ENCODE assay signal across 13 cellular contexts in the genomic region with DNA sequence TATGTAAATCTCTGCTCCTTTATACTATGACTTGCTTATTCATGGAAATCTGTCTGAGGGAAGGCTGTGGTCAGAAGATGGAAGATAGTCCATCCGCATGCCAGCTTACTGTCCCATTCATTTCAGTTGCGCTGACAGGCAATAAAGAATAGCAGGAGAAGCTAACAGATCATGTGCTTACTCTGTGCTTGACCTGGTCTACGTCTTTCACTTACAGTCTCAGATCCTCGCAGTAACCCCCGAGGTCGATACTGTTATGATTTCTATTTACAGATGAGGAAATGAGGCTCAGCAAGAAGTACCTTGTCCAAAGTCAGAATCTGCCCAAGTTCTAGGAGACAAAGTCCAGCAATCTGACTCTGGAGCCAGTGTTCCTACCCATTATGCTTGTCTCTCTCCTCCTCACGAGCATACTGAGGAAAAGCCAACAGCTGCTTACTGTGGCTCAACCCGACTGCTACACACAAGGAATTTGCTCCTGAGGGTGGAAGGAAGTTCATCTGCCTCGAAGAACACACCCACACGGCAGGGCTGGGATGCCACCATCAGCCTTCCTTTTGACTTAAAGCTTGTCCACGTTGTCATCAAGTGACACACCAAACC.
A peak's percentile ranks its signal among the peaks of the same experiment; 100 is the strongest.
DNase-seq lines count a peak whose midpoint lies in the region; ATAC-seq and TF ChIP-seq lines count a peak whose summit lies in the region.
"Had no signal": no experiment of that assay in that cellular context is flagged by ENCODE, and none has a peak within 500 bp of the region (broad histone marks: within the 10 kb centered on the region; RNA-seq: fewer than 3 reads in every experiment).

No MANE protein-coding gene starts in this region.

- POLR2A ChIA-PET in SK-N-SH (lab: Yijun Ruan, JAX), result no interaction called here

- intact Hi-C loops in left lung (cut with DNase I), result no loop called here
- intact Hi-C loops in aorta (cut with DNase I), result no loop called here

- no peak overlapping the region for H3K4me2 ChIP-seq in SK-N-SH

- H3K4me1 ChIP-seq in SK-N-SH (ENCODE audit: control insufficient read depth in 1 of 2, insufficient read depth in 2 of 2, low read depth in 1 of 2, low read length in 1 of 2) (peaks cover 0 to 3% of the 10 kb centered on the region in 2 experiments; a peak in 1 of 4 replicates), left lung (no peaks in the 10 kb centered on the region), aorta (ENCODE audit: control insufficient read depth in 1 of 2, insufficient read depth in 2 of 2, low read length in 2 of 2) (no peaks in the 10 kb centered on the region)
- H3K4me1 ChIP-seq: psoas muscle had no signal

- DNase-seq in SK-N-SH (no peak), brain microvascular endothelial cell (peak; percentile 35), left lung (no peak), aorta (no peak), SIG-M5 treated with dmso at 0.1 percent for 504 hours (lab: John Stamatoyannopoulos, UW; ENCODE audit: unreplicated experiment) (no peak), erythroblast (lab: John Stamatoyannopoulos, UW) (no peak)
- DNase-seq: 8988T, head of caudate nucleus, mesendoderm, NCI-H146, psoas muscle had no signal

- no peaks in the 10 kb centered on the region for H4K20me1 ChIP-seq in SK-N-SH (ENCODE audit: insufficient read depth)

- CTCF ChIA-PET in SK-N-SH (lab: Yijun Ruan, JAX), result no interaction called here

- TF ChIP-seq CTCF in SK-N-SH (IDR thresholded peaks at IDR 0.05) (no peak), brain microvascular endothelial cell (IDR thresholded peaks at IDR 0.05; ENCODE audit: low read depth, low read length, missing control alignments) (no peak), left lung (IDR thresholded peaks at IDR 0.05) (no peak)

- no peak for TF ChIP-seq POLR2A in erythroblast (IDR thresholded peaks at IDR 0.05; ENCODE audit: low read length)

- H3K79me2 ChIP-seq in SK-N-SH (ENCODE audit: insufficient read depth), result no peaks in the 10 kb centered on the region

- ATAC-seq in SK-N-SH treated with all-trans-retinoic acid at 6 μM for 48 hours (peak; percentile 25; the same call in 1 of the 3 replicates), left lung (peak; percentile 32), aorta (ENCODE audit: low FRiP score) (peak; percentile 73), HG03571 (IDR thresholded peaks at IDR 0.05; ENCODE audit: unreplicated experiment) (no peak)

- H3K27me3 ChIP-seq in SK-N-SH (ENCODE audit: insufficient read depth), result no peaks in the 10 kb centered on the region
- no peaks in the 10 kb centered on the region for H3K27me3 ChIP-seq in brain microvascular endothelial cell (replicated peaks)
- no peaks in the 10 kb centered on the region for H3K27me3 ChIP-seq in left lung
- no peaks in the 10 kb centered on the region for H3K27me3 ChIP-seq in aorta (ENCODE audit: control insufficient read depth in 1 of 2, insufficient read depth in 2 of 2, low read length in 1 of 2)

- H3K9ac ChIP-seq in SK-N-SH, result no peak overlapping the region

- H2AFZ ChIP-seq in SK-N-SH (ENCODE audit: low read depth), result no peak overlapping the region

- in situ Hi-C loops in brain microvascular endothelial cell (cut with HindIII; ENCODE audit: low pct_ligation_motif_present, low sequenced_read_pairs), result no loop called here

- no peak for TF ChIP-seq EP300 in SK-N-SH (IDR thresholded peaks at IDR 0.05; ENCODE audit: borderline replicate concordance in 1 of 2, low read depth in 1 of 2, low read length in 1 of 2)

- H3K9me3 ChIP-seq in SK-N-SH (no peaks in the 10 kb centered on the region), left lung (no peaks in the 10 kb centered on the region), aorta (ENCODE audit: control insufficient read depth, low read length) (no peaks in the 10 kb centered on the region)
- H3K9me3 ChIP-seq: psoas muscle had no signal

- H3K36me3 ChIP-seq in SK-N-SH (replicated peaks in 1 of 2; ENCODE audit: control insufficient read depth in 1 of 2, insufficient read depth in 2 of 2, low read length in 1 of 2), result no peaks in the 10 kb centered on the region
- no peaks in the 10 kb centered on the region for H3K36me3 ChIP-seq in brain microvascular endothelial cell (replicated peaks)
- H3K36me3 ChIP-seq in left lung, result no peaks in the 10 kb centered on the region
- no peaks in the 10 kb centered on the region for H3K36me3 ChIP-seq in aorta (ENCODE audit: control insufficient read depth in 1 of 2, insufficient read depth in 2 of 2, low read length in 1 of 2)

- H3K9me2 ChIP-seq in SK-N-SH, result no peaks in the 10 kb centered on the region

- no peak for TF ChIP-seq RAD21 in SK-N-SH (IDR thresholded peaks at IDR 0.05; ENCODE audit: low read length)

- WGBS in SK-N-SH (ENCODE audit: low lambda C conversion rate), result 71% methylated on average over 11 of the region's 11 CpGs
- WGBS in aorta, 2 donors, result 34 to 37% methylated on average over 11 of the region's 11 CpGs

- peaks cover 5% of the 10 kb centered on the region for H3F3A ChIP-seq in SK-N-SH (replicated peaks; ENCODE audit: insufficient read depth)

- no peak overlapping the region for H3K4me3 ChIP-seq in SK-N-SH (ENCODE audit: low read depth in 2 of 2, low read length in 1 of 2)
- no peak overlapping the region for H3K4me3 ChIP-seq in brain microvascular endothelial cell (ENCODE audit: low read depth, low read length)
- no peak overlapping the region for H3K4me3 ChIP-seq in left lung
- no peak overlapping the region for H3K4me3 ChIP-seq in aorta (ENCODE audit: low read length in 2 of 2)
- H3K4me3 ChIP-seq: psoas muscle had no signal

- H3K27ac ChIP-seq in SK-N-SH (ENCODE audit: low read depth in 2 of 2, low read length in 1 of 2), result no peak overlapping the region
- no peak overlapping the region for H3K27ac ChIP-seq in brain microvascular endothelial cell
- H3K27ac ChIP-seq in left lung, result no peak overlapping the region
- no peak overlapping the region for H3K27ac ChIP-seq in aorta (ENCODE audit: low read depth in 1 of 2, low read length in 2 of 2)
- H3K27ac ChIP-seq: psoas muscle had no signal

TF ChIP-seq in SK-N-SH treated with all-trans-retinoic acid at 6 μM for 48 hours, 23 proteins besides CTCF, POLR2A, EP300 and RAD21 (continues in another document):
- TF ChIP-seq TOX (CRISPR knock-in tag; IDR thresholded peaks at IDR 0.05; ENCODE audit: borderline replicate concordance), result no peak
- no peak for TF ChIP-seq ARNTL (CRISPR knock-in tag; IDR thresholded peaks at IDR 0.05; ENCODE audit: borderline replicate concordance, low read depth)
- TF ChIP-seq OSR1 (CRISPR knock-in tag; IDR thresholded peaks at IDR 0.05), result no peak
- no peak for TF ChIP-seq RARB (CRISPR knock-in tag; IDR thresholded peaks at IDR 0.05)
- no peak for TF ChIP-seq ZNF70 (CRISPR knock-in tag; IDR thresholded peaks at IDR 0.05)
- TF ChIP-seq ZC3H10 (CRISPR knock-in tag; IDR thresholded peaks at IDR 0.05), result no peak
- no peak for TF ChIP-seq GLIS3 (CRISPR knock-in tag; IDR thresholded peaks at IDR 0.05)
- TF ChIP-seq PPARA (CRISPR knock-in tag; IDR thresholded peaks at IDR 0.05; ENCODE audit: borderline replicate concordance), result no peak
- TF ChIP-seq BACH2 (CRISPR knock-in tag; IDR thresholded peaks at IDR 0.05; ENCODE audit: borderline replicate concordance), result no peak

TF ChIP-seq in SK-N-SH, 30 proteins besides CTCF, POLR2A, EP300 and RAD21 (continues in another document):
- TF ChIP-seq POLR2AphosphoS5 (IDR thresholded peaks at IDR 0.05; ENCODE audit: low read depth, low read length) (no peak), ELF1 (IDR thresholded peaks at IDR 0.05) (no peak), SMC3 (IDR thresholded peaks at IDR 0.05; ENCODE audit: low read depth, low read length) (no peak), NRF1 (IDR thresholded peaks at IDR 0.05; ENCODE audit: low read depth, low read length) (no peak), NFIC (IDR thresholded peaks at IDR 0.05; ENCODE audit: borderline replicate concordance) (no peak), FOXM1 (IDR thresholded peaks at IDR 0.05; ENCODE audit: low read depth) (no peak), RCOR1 (IDR thresholded peaks at IDR 0.05; ENCODE audit: low read length) (no peak), GABPA (IDR thresholded peaks at IDR 0.05; ENCODE audit: low read depth) (no peak), JUND (IDR thresholded peaks at IDR 0.05) (no peak), CHD2 (IDR thresholded peaks at IDR 0.05; ENCODE audit: low read length, partially characterized antibody) (no peak), MXI1 (IDR thresholded peaks at IDR 0.05; ENCODE audit: low read depth, low read length) (no peak), EZH2phosphoT487 (IDR thresholded peaks at IDR 0.05; ENCODE audit: borderline replicate concordance, low read depth) (no peak), YY1 (IDR thresholded peaks at IDR 0.05; ENCODE audit: low read depth) (no peak)
- TF ChIP-seq, protein P1, sequence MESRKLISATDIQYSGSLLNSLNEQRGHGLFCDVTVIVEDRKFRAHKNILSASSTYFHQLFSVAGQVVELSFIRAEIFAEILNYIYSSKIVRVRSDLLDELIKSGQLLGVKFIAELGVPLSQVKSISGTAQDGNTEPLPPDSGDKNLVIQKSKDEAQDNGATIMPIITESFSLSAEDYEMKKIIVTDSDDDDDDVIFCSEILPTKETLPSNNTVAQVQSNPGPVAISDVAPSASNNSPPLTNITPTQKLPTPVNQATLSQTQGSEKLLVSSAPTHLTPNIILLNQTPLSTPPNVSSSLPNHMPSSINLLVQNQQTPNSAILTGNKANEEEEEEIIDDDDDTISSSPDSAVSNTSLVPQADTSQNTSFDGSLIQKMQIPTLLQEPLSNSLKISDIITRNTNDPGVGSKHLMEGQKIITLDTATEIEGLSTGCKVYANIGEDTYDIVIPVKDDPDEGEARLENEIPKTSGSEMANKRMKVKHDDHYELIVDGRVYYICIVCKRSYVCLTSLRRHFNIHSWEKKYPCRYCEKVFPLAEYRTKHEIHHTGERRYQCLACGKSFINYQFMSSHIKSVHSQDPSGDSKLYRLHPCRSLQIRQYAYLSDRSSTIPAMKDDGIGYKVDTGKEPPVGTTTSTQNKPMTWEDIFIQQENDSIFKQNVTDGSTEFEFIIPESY (IDR thresholded peaks at IDR 0.05; ENCODE audit: borderline replicate concordance, low read depth), result no peak
- TF ChIP-seq, protein P2, sequence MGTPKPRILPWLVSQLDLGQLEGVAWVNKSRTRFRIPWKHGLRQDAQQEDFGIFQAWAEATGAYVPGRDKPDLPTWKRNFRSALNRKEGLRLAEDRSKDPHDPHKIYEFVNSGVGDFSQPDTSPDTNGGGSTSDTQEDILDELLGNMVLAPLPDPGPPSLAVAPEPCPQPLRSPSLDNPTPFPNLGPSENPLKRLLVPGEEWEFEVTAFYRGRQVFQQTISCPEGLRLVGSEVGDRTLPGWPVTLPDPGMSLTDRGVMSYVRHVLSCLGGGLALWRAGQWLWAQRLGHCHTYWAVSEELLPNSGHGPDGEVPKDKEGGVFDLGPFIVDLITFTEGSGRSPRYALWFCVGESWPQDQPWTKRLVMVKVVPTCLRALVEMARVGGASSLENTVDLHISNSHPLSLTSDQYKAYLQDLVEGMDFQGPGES (IDR thresholded peaks at IDR 0.05; ENCODE audit: low read depth, low read length), result no peak
- TF ChIP-seq, protein P3, sequence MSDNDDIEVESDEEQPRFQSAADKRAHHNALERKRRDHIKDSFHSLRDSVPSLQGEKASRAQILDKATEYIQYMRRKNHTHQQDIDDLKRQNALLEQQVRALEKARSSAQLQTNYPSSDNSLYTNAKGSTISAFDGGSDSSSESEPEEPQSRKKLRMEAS (IDR thresholded peaks at IDR 0.05; ENCODE audit: low read depth), result no peak
